8 cellular contexts compared by ENCODE assay signal in the genomic region with DNA sequence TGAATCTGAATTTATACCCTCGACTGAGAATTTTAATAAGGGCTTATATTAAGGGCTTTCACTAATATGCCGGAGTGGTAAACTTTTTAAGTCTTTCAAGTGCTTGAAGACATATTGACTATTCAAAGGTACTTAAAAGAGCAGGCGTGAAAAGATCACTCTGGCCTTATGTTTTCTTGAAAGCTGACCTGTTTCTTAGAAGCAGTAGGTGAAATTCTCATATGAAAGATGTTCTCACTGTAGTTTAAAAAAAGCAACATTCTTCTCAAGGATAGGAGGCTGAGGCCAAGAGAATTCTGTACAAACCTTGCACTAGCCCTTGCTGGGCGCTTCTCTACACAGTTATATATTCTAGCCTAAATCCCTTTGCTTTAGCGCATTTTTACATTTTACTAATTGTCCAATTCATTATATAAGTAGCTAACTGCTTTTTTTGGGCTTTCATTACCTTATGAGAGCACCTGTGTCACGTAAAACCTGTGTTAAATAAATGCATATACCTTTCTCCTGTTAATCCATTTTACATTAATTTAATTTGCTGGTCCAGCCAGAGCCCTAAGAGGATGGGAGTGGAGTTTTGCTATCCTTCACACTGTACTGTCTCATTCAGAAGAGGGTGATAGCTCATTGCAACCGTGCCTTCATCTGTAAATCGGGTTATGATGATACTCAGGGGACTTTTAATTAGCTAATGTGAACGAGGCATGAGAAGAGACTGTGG. TPM values are rescaled to one million over a fixed set of nuclear protein-coding genes. Genes with fewer than 3 reads are reported as not detected.
A peak's percentile ranks its signal among the peaks of the same experiment; 100 is the strongest.
DNase-seq lines count a peak whose midpoint lies in the region; ATAC-seq, FAIRE-seq and TF ChIP-seq lines count a peak whose summit lies in the region.

No MANE protein-coding gene starts in this region.

- peaks cover 20% of the 10 kb centered on the region for H3K4me1 ChIP-seq in keratinocyte (ENCODE audit: control insufficient read depth, extremely low read depth, insufficient read depth, low read length)

- H3K36me3 Mint-ChIP-seq in T-helper 1 cell treated with Interleukin-12 subunit alpha and Interleukin-12 subunit beta and Interleukin-4 antibody, amounts not matched to agents 30 μg/mL and 1 μg/mL, for 36 hours (ENCODE audit: low read depth): no peaks in the 10 kb centered on the region
- H3K36me3 Mint-ChIP-seq in activated T-helper 17 cell treated with anti-CD3 and anti-CD28 coated beads, Interleukin-2, amount 50 U/mL, for 72 hours (ENCODE audit: low read depth): peaks cover 24% of the 10 kb centered on the region

- peak overlapping the region; percentile 52 to 72 (median 71) for H3K4me3 ChIP-seq in keratinocyte (ENCODE audit: control insufficient read depth in 2 of 3, extremely low read depth in 1 of 3, insufficient read depth in 2 of 3, low read depth in 1 of 3, low read length in 3 of 3)

- H2AFZ ChIP-seq in keratinocyte (ENCODE audit: control insufficient read depth, low read length): peak overlapping the region; percentile 62

- H3K4me1 Mint-ChIP-seq in T-helper 1 cell treated with Interleukin-12 subunit alpha and Interleukin-12 subunit beta and Interleukin-4 antibody, amounts not matched to agents 30 μg/mL and 1 μg/mL, for 36 hours (ENCODE audit: low read depth): peaks cover 83% of the 10 kb centered on the region
- H3K4me1 Mint-ChIP-seq in activated T-helper 17 cell treated with anti-CD3 and anti-CD28 coated beads, Interleukin-2, amount 50 U/mL, for 72 hours: peaks cover 16% of the 10 kb centered on the region

- dilution Hi-C loops in keratinocyte (cut with MboI; ENCODE audit: extremely low pct_ligation_motif_present, low sequenced_read_pairs): no loop called here

- peak overlapping the region; percentile 94 for H3K27ac Mint-ChIP-seq in T-helper 1 cell treated with Interleukin-12 subunit alpha and Interleukin-12 subunit beta and Interleukin-4 antibody, amounts not matched to agents 30 μg/mL and 1 μg/mL, for 36 hours
- peak overlapping the region; percentile 100 for H3K27ac Mint-ChIP-seq in activated T-helper 17 cell treated with anti-CD3 and anti-CD28 coated beads, Interleukin-2, amount 50 U/mL, for 72 hours

- no peak for DNase-seq in T-helper 1 cell
- DNase-seq in keratinocyte (ENCODE audit: low read depth, low spot score): no peak
- DNase-seq in substantia nigra (lab: John Stamatoyannopoulos, UW): no peak
- DNase-seq in NCI-H69 (lab: John Stamatoyannopoulos, UW): no peak

- H3K36me3 ChIP-seq in keratinocyte (ENCODE audit: control insufficient read depth in 2 of 2, extremely low read depth in 1 of 2, insufficient read depth in 2 of 2, low read length in 2 of 2): no peaks in the 10 kb centered on the region

- no peak for TF ChIP-seq CTCF in keratinocyte (optimal IDR thresholded peaks at IDR 0.05 in 1 of 3, IDR thresholded peaks at IDR 0.05 in 1 of 3, conservative IDR thresholded peaks at IDR 0.05 in 1 of 3; ENCODE audit: extremely low read depth in 1 of 3, insufficient read depth in 2 of 3, low read length in 3 of 3)

- no peak for FAIRE-seq in keratinocyte (lab: Jason Lieb, UNC)

- H3K4me3 Mint-ChIP-seq in T-helper 1 cell treated with Interleukin-12 subunit alpha and Interleukin-12 subunit beta and Interleukin-4 antibody, amounts not matched to agents 30 μg/mL and 1 μg/mL, for 36 hours: peak overlapping the region; percentile 84
- H3K4me3 Mint-ChIP-seq in activated T-helper 17 cell treated with anti-CD3 and anti-CD28 coated beads, Interleukin-2, amount 50 U/mL, for 72 hours: peak overlapping the region; percentile 96

- H3K4me2 ChIP-seq in keratinocyte (ENCODE audit: control insufficient read depth, extremely low read depth, insufficient read depth, low read depth, low read length): peak overlapping the region; percentile 91

- no peak for ATAC-seq in activated T-helper 17 cell treated with anti-CD3 and anti-CD28 coated beads, Interleukin-2, amount 50 U/mL, for 72 hours (replicated peaks)
- ATAC-seq in HG03175 (IDR thresholded peaks at IDR 0.05; ENCODE audit: unreplicated experiment) (no peak), GM19328 (IDR thresholded peaks at IDR 0.05; ENCODE audit: unreplicated experiment) (no peak)

- no peaks in the 10 kb centered on the region for H3K79me2 ChIP-seq in keratinocyte (ENCODE audit: control insufficient read depth, insufficient read depth, low read length)

- H3K9me3 Mint-ChIP-seq in T-helper 1 cell treated with Interleukin-12 subunit alpha and Interleukin-12 subunit beta and Interleukin-4 antibody, amounts not matched to agents 30 μg/mL and 1 μg/mL, for 36 hours: no peaks in the 10 kb centered on the region
- H3K9me3 Mint-ChIP-seq in activated T-helper 17 cell treated with anti-CD3 and anti-CD28 coated beads, Interleukin-2, amount 50 U/mL, for 72 hours: no peaks in the 10 kb centered on the region

- H4K20me1 ChIP-seq in keratinocyte (ENCODE audit: control insufficient read depth, extremely low read depth, insufficient read depth, low read length): no peaks in the 10 kb centered on the region

- H3K27me3 Mint-ChIP-seq in T-helper 1 cell treated with Interleukin-12 subunit alpha and Interleukin-12 subunit beta and Interleukin-4 antibody, amounts not matched to agents 30 μg/mL and 1 μg/mL, for 36 hours (ENCODE audit: low read depth): peaks cover 4% of the 10 kb centered on the region
- H3K27me3 Mint-ChIP-seq in activated T-helper 17 cell treated with anti-CD3 and anti-CD28 coated beads, Interleukin-2, amount 50 U/mL, for 72 hours: no peaks in the 10 kb centered on the region

- peak overlapping the region; percentile 88 for H3K9ac ChIP-seq in keratinocyte (ENCODE audit: control insufficient read depth, extremely low read depth, insufficient read depth, low read length)

- H3K9me1 ChIP-seq in keratinocyte (ENCODE audit: control insufficient read depth, extremely low read depth, insufficient read depth, low read length): no peaks in the 10 kb centered on the region

- no peaks in the 10 kb centered on the region for H3K9me3 ChIP-seq in keratinocyte (ENCODE audit: control insufficient read depth, low read depth, low read length)

- H3K27me3 ChIP-seq in keratinocyte (ENCODE audit: control insufficient read depth, extremely low read depth, insufficient read depth, low read length): no peaks in the 10 kb centered on the region

- H3K27ac ChIP-seq in keratinocyte (ENCODE audit: control insufficient read depth, insufficient read depth, low read length) (peak overlapping the region; percentile 91), substantia nigra (ENCODE audit: low read depth, low read length, poor library complexity, severe bottlenecking) (peak overlapping the region; percentile 2)

RNA-seq across cellular contexts. Expression of a gene that starts 59.6 kb away (rescaled TPM):
- 1 to 10 TPM; 1.7 to 2.1 TPM for total RNA-seq in activated T-helper 17 cell treated with anti-CD3 and anti-CD28 coated beads, Interleukin-2, amount 50 U/mL, for 72 hours
- polyA plus RNA-seq in keratinocyte: 13.8 to 18.6 TPM (median 18.4 TPM) in 3 replicates
- 1.8 TPM for polyA plus RNA-seq in keratinocyte (2011; ENCODE audit: low read depth)
- polyA plus RNA-seq in keratinocyte (2011; cell fraction: cytosol; rRNA removed): 4.8 and 5.8 TPM in 2 replicates
- polyA plus RNA-seq in keratinocyte (2011; cell fraction: nucleus; rRNA removed): 22.5 and 22.9 TPM in 2 replicates
- 3.0 and 11.8 TPM in 2 replicates for polyA plus RNA-seq in keratinocyte (2012; ENCODE audit: low replicate concordance)
- 16.8 to 21.1 TPM (median 19.5 TPM) in 3 replicates for polyA minus RNA-seq in keratinocyte
- 13.0 TPM for polyA minus RNA-seq in keratinocyte (2011; cell fraction: cytosol; rRNA and poly(A)+ RNA removed)
- 19.5 and 31.3 TPM in 2 replicates for polyA minus RNA-seq in keratinocyte (2011; cell fraction: nucleus; rRNA and poly(A)+ RNA removed)
